Comparison of ENCODE assay signal across 37 cellular contexts in genomic region chr6:70325009-70325408, GRCh38. TPM values are rescaled to one million over a fixed set of nuclear protein-coding genes. Genes with fewer than 3 reads are reported as not detected.
"Had no signal": no experiment of that assay in that cellular context is flagged by ENCODE, and none has a peak within 500 bp of the region (broad histone marks: within the 10 kb centered on the region; RNA-seq: fewer than 3 reads in every experiment).

No MANE protein-coding gene starts in this region.

- H3K4me3 Mint-ChIP-seq: activated CD4-positive, alpha-beta memory T cell treated with anti-CD3 and anti-CD28 coated beads for 36 hours; activated CD4-positive, alpha-beta T cell treated with anti-CD3 and anti-CD28 coated beads for 36 hours; activated CD4-positive, alpha-beta T cell treated with anti-CD3 and anti-CD28 coated beads, Interleukin-2, amount 10 ng/mL, durations not matched to agents 24 days and 14 days; activated CD8-positive, alpha-beta memory T cell treated with anti-CD3 and anti-CD28 coated beads, Interleukin-2, amount 10 ng/mL, durations not matched to agents 7 days and 5 days; activated CD8-positive, alpha-beta T cell treated with anti-CD3 and anti-CD28 coated beads, Interleukin-2, amount 10 ng/mL, durations not matched to agents 7 days and 5 days; activated naive CD4-positive, alpha-beta T cell treated with anti-CD3 and anti-CD28 coated beads for 36 hours; activated naive CD4-positive, alpha-beta T cell treated with anti-CD3 and anti-CD28 coated beads, Interleukin-2, amount 50 U/mL, for 24 hours; activated naive CD8-positive, alpha-beta T cell treated with anti-CD3 and anti-CD28 coated beads for 36 hours; activated naive CD8-positive, alpha-beta T cell treated with anti-CD3 and anti-CD28 coated beads, Interleukin-2, amount 50 U/mL, for 24 hours; activated T-helper 1 cell treated with anti-CD3 and anti-CD28 coated beads, Interleukin-12 subunit alpha, Interleukin-12 subunit beta, Interleukin-2, Interleukin-4 antibody, amounts not matched to agents 30 ng/mL and 10 ng/mL and 1 ng/mL, durations not matched to agents 14 hours and 24 hours and 36 hours had no signal

- H3K27me3 Mint-ChIP-seq: activated CD4-positive, alpha-beta T cell treated with anti-CD3 and anti-CD28 coated beads, Interleukin-2, amount 10 ng/mL, durations not matched to agents 24 days and 14 days; activated naive CD8-positive, alpha-beta T cell treated with anti-CD3 and anti-CD28 coated beads for 36 hours had no signal

- H3K9me3 Mint-ChIP-seq: activated CD4-positive, alpha-beta memory T cell treated with anti-CD3 and anti-CD28 coated beads for 36 hours; activated CD4-positive, alpha-beta T cell treated with anti-CD3 and anti-CD28 coated beads, Interleukin-2, amount 10 ng/mL, durations not matched to agents 24 days and 14 days; activated naive CD4-positive, alpha-beta T cell treated with anti-CD3 and anti-CD28 coated beads for 36 hours; activated naive CD4-positive, alpha-beta T cell treated with anti-CD3 and anti-CD28 coated beads, Interleukin-2, amount 50 U/mL, for 24 hours; activated naive CD8-positive, alpha-beta T cell treated with anti-CD3 and anti-CD28 coated beads for 36 hours; activated naive CD8-positive, alpha-beta T cell treated with anti-CD3 and anti-CD28 coated beads, Interleukin-2, amount 50 U/mL, for 24 hours; activated T-helper 1 cell treated with anti-CD3 and anti-CD28 coated beads, Interleukin-12 subunit alpha, Interleukin-12 subunit beta, Interleukin-2, Interleukin-4 antibody, amounts not matched to agents 30 ng/mL and 10 ng/mL and 1 ng/mL, durations not matched to agents 14 hours and 24 hours and 36 hours; activated T-helper 2 cell treated with anti-CD3 and anti-CD28 coated beads, Interferon-gamma antibody, Interleukin-2, Interleukin-4, amounts not matched to agents 10 μg/mL and 5 μg/mL and 100 μg/mL, durations not matched to agents 14 hours and 24 hours and 36 hours had no signal

- H3K27me3 ChIP-seq: adrenal gland, body of pancreas, colonic mucosa, esophagus squamous epithelium, gastroesophageal sphincter, heart right ventricle had no signal

- H3K9me3 ChIP-seq: adrenal gland, body of pancreas, colonic mucosa, esophagus squamous epithelium, gastroesophageal sphincter, heart right ventricle had no signal

- H3K4me1 ChIP-seq: adrenal gland, body of pancreas, colonic mucosa, esophagus squamous epithelium, gastroesophageal sphincter had no signal

- H3K4me1 Mint-ChIP-seq: activated CD4-positive, alpha-beta T cell treated with anti-CD3 and anti-CD28 coated beads for 36 hours; activated CD4-positive, alpha-beta T cell treated with anti-CD3 and anti-CD28 coated beads, Interleukin-2, amount 10 ng/mL, durations not matched to agents 24 days and 14 days; activated CD8-positive, alpha-beta memory T cell treated with anti-CD3 and anti-CD28 coated beads, Interleukin-2, amount 10 ng/mL, durations not matched to agents 7 days and 5 days; activated naive CD4-positive, alpha-beta T cell treated with anti-CD3 and anti-CD28 coated beads, Interleukin-2, amount 50 U/mL, for 24 hours; activated naive CD8-positive, alpha-beta T cell treated with anti-CD3 and anti-CD28 coated beads for 36 hours; activated naive CD8-positive, alpha-beta T cell treated with anti-CD3 and anti-CD28 coated beads, Interleukin-2, amount 50 U/mL, for 24 hours had no signal

- H3K4me3 ChIP-seq: adrenal gland, body of pancreas, colonic mucosa, esophagus squamous epithelium, gastroesophageal sphincter, heart right ventricle had no signal

- H3K36me3 ChIP-seq: adrenal gland, colonic mucosa, esophagus squamous epithelium, gastroesophageal sphincter, heart right ventricle had no signal

- H3K36me3 Mint-ChIP-seq: activated CD4-positive, alpha-beta memory T cell treated with anti-CD3 and anti-CD28 coated beads for 36 hours; activated CD8-positive, alpha-beta memory T cell treated with anti-CD3 and anti-CD28 coated beads, Interleukin-2, amount 10 ng/mL, durations not matched to agents 7 days and 5 days; activated naive CD4-positive, alpha-beta T cell treated with anti-CD3 and anti-CD28 coated beads, Interleukin-2, amount 50 U/mL, for 24 hours; activated naive CD8-positive, alpha-beta T cell treated with anti-CD3 and anti-CD28 coated beads for 36 hours had no signal

- H3K27ac Mint-ChIP-seq: activated CD4-positive, alpha-beta memory T cell treated with anti-CD3 and anti-CD28 coated beads for 36 hours; activated CD4-positive, alpha-beta T cell treated with anti-CD3 and anti-CD28 coated beads for 36 hours; activated CD4-positive, alpha-beta T cell treated with anti-CD3 and anti-CD28 coated beads, Interleukin-2, amount 10 ng/mL, durations not matched to agents 24 days and 14 days; activated CD8-positive, alpha-beta memory T cell treated with anti-CD3 and anti-CD28 coated beads, Interleukin-2, amount 10 ng/mL, durations not matched to agents 7 days and 5 days; activated CD8-positive, alpha-beta T cell treated with anti-CD3 and anti-CD28 coated beads, Interleukin-2, amount 10 ng/mL, durations not matched to agents 7 days and 5 days; activated naive CD4-positive, alpha-beta T cell treated with anti-CD3 and anti-CD28 coated beads for 36 hours; activated naive CD4-positive, alpha-beta T cell treated with anti-CD3 and anti-CD28 coated beads, Interleukin-2, amount 50 U/mL, for 24 hours; activated naive CD8-positive, alpha-beta T cell treated with anti-CD3 and anti-CD28 coated beads for 36 hours; activated naive CD8-positive, alpha-beta T cell treated with anti-CD3 and anti-CD28 coated beads, Interleukin-2, amount 50 U/mL, for 24 hours; activated T-helper 1 cell treated with anti-CD3 and anti-CD28 coated beads, Interleukin-12 subunit alpha, Interleukin-12 subunit beta, Interleukin-2, Interleukin-4 antibody, amounts not matched to agents 30 ng/mL and 10 ng/mL and 1 ng/mL, durations not matched to agents 14 hours and 24 hours and 36 hours; activated T-helper 2 cell treated with anti-CD3 and anti-CD28 coated beads, Interferon-gamma antibody, Interleukin-2, Interleukin-4, amounts not matched to agents 10 μg/mL and 5 μg/mL and 100 μg/mL, durations not matched to agents 14 hours and 24 hours and 36 hours had no signal

- ATAC-seq: activated CD4-positive, alpha-beta T cell treated with anti-CD3 and anti-CD28 coated beads for 36 hours; activated CD8-positive, alpha-beta memory T cell treated with anti-CD3 and anti-CD28 coated beads, Interleukin-2, amount 10 ng/mL, durations not matched to agents 7 days and 5 days; activated CD8-positive, alpha-beta T cell treated with anti-CD3 and anti-CD28 coated beads, Interleukin-2, amount 10 ng/mL, durations not matched to agents 7 days and 5 days; activated naive CD8-positive, alpha-beta T cell treated with anti-CD3 and anti-CD28 coated beads, Interleukin-2, amount 50 U/mL, for 24 hours; body of pancreas; gastroesophageal sphincter; heart right ventricle had no signal

- FAIRE-seq: endometrium, endothelial cell of umbilical vein had no signal

- DNase-seq: activated CD4-positive, alpha-beta memory T cell treated with anti-CD3 and anti-CD28 coated beads for 36 hours; activated CD4-positive, alpha-beta T cell treated with anti-CD3 and anti-CD28 coated beads for 36 hours; activated CD4-positive, alpha-beta T cell treated with anti-CD3 and anti-CD28 coated beads, Interleukin-2, amount 10 ng/mL, durations not matched to agents 24 days and 14 days; activated CD4-positive, CD25-positive, alpha-beta regulatory T cell; activated CD4-positive, CD25-positive, alpha-beta regulatory T cell treated with anti-CD3 and anti-CD28 coated beads, Interleukin-2, amount 50 U/mL, for 72 hours; activated CD8-positive, alpha-beta memory T cell treated with anti-CD3 and anti-CD28 coated beads, Interleukin-2, amount 10 ng/mL, durations not matched to agents 7 days and 5 days; activated CD8-positive, alpha-beta memory T cell treated with anti-CD3 and anti-CD28 coated beads, Interleukin-2, amount 50 U/mL, for 4 hours; activated CD8-positive, alpha-beta T cell treated with anti-CD3 and anti-CD28 coated beads, Interleukin-2, amount 10 ng/mL, durations not matched to agents 7 days and 5 days; activated effector memory CD4-positive, alpha-beta T cell treated with anti-CD3 and anti-CD28 coated beads, Interleukin-2, amount 50 U/mL, for 16 hours; activated naive CD4-positive, alpha-beta T cell treated with anti-CD3 and anti-CD28 coated beads for 36 hours; activated naive CD8-positive, alpha-beta T cell treated with anti-CD3 and anti-CD28 coated beads for 36 hours; activated naive CD8-positive, alpha-beta T cell treated with anti-CD3 and anti-CD28 coated beads, Interleukin-2, amount 50 U/mL, for 24 hours; activated T-cell treated with anti-CD3 and anti-CD28 coated beads, Interleukin-2, amount 50 U/mL, for 1 hour; activated T-cell treated with anti-CD3 and anti-CD28 coated beads, Interleukin-2, amount 50 U/mL, for 48 hours; adrenal gland; amygdala; aorta; body of pancreas; caudate nucleus; colonic mucosa; effector CD8-positive, alpha-beta T cell; esophagus squamous epithelium; foreskin melanocyte; heart right ventricle; T-helper 2 cell had no signal

- H3K27ac ChIP-seq: adrenal gland, body of pancreas, colonic mucosa, epithelial cell of prostate, esophagus squamous epithelium, gastroesophageal sphincter, heart right ventricle had no signal

RNA-seq across cellular contexts. Expression of gene COL9A1, which starts 22.1 kb away (rescaled TPM):
- total RNA-seq: activated CD4-positive, alpha-beta memory T cell treated with anti-CD3 and anti-CD28 coated beads for 36 hours; activated CD4-positive, alpha-beta T cell treated with anti-CD3 and anti-CD28 coated beads for 36 hours; activated CD4-positive, alpha-beta T cell treated with anti-CD3 and anti-CD28 coated beads, Interleukin-2, amount 10 ng/mL, durations not matched to agents 24 days and 14 days; activated CD8-positive, alpha-beta memory T cell treated with anti-CD3 and anti-CD28 coated beads for 36 hours; activated CD8-positive, alpha-beta memory T cell treated with anti-CD3 and anti-CD28 coated beads, Interleukin-2, amount 10 ng/mL, durations not matched to agents 7 days and 5 days; activated CD8-positive, alpha-beta T cell treated with anti-CD3 and anti-CD28 coated beads, Interleukin-2, amount 10 ng/mL, durations not matched to agents 7 days and 5 days; activated naive CD4-positive, alpha-beta T cell treated with anti-CD3 and anti-CD28 coated beads for 36 hours; activated naive CD8-positive, alpha-beta T cell treated with anti-CD3 and anti-CD28 coated beads for 36 hours; activated T-helper 1 cell treated with anti-CD3 and anti-CD28 coated beads, Interleukin-12 subunit alpha, Interleukin-12 subunit beta, Interleukin-2, Interleukin-4 antibody, amounts not matched to agents 30 ng/mL and 10 ng/mL and 1 ng/mL, durations not matched to agents 14 hours and 24 hours and 36 hours; activated T-helper 2 cell treated with anti-CD3 and anti-CD28 coated beads, Interferon-gamma antibody, Interleukin-2, Interleukin-4, amounts not matched to agents 10 μg/mL and 5 μg/mL and 100 μg/mL, durations not matched to agents 14 hours and 24 hours and 36 hours; adrenal gland; aorta; dermis microvascular lymphatic vessel endothelial cell; endothelial cell of umbilical vein; fibroblast of lung; fibroblast of villous mesenchyme; glomerular endothelial cell had no signal
